ENCODE assay signal across 17 cellular contexts in the genomic region with DNA sequence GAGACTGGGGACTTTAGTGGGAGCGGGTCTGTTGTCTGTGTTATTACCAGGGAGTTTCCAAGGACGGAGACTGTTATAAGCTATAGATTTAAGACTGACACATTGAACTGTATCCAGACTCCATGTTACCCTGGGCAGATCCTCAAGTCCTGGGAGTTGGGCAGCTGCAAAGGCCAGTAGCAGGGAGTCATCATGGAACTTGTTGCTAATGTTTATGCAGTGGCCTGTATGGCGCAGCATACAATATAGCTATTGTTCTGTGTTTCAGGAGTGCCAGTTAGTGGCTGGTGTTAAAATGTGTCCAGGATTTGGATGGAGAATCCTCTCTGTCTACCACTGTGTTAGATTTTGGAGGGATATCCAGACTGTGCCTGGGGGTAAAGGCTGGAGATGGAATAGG. TPM values are rescaled to one million over a fixed set of nuclear protein-coding genes. Genes with fewer than 3 reads are reported as not detected.
DNase-seq lines count a peak whose midpoint lies in the region; FAIRE-seq and TF ChIP-seq lines count a peak whose summit lies in the region.
"Had no signal": no experiment of that assay in that cellular context is flagged by ENCODE, and none has a peak within 500 bp of the region (broad histone marks: within the 10 kb centered on the region; RNA-seq: fewer than 3 reads in every experiment).

No MANE protein-coding gene starts in this region.

- peaks cover 12% of the 10 kb centered on the region for H3K4me1 ChIP-seq in SJCRH30
- H3K4me1 ChIP-seq in H1 (replicated peaks in 1 of 4; ENCODE audit: control insufficient read depth in 3 of 4, insufficient read depth in 4 of 4, low read length in 3 of 4): no peaks in the 10 kb centered on the region

- peak overlapping the region; percentile 41; the same call in 1 of the 2 replicates for H4K8ac ChIP-seq in H1 (ENCODE audit: extremely low read depth, insufficient read depth, low read length)

- H2BK120ac ChIP-seq in H1 (replicated peaks; ENCODE audit: low read depth, low read length): no peak overlapping the region

- H2AFZ ChIP-seq in H1 (ENCODE audit: low read length): no peak overlapping the region

- no peak for TF ChIP-seq CTCF in H1 (IDR thresholded peaks at IDR 0.05; ENCODE audit: control extremely low read depth in 1 of 3, insufficient read depth in 1 of 3, low read depth in 1 of 3, low read length in 3 of 3)

- POLR2A ChIA-PET in H1 (lab: Charles Lee; ENCODE audit: partially characterized antibody): interaction anchor here (0.8 kb wide), 1 partner anchor 17 kb away, joined by 3 read pairs; no protein-coding TSS in a partner anchor

- no peaks in the 10 kb centered on the region for H3K23me2 ChIP-seq in H1 (ENCODE audit: low read depth, low read length)

- H2BK12ac ChIP-seq in H1 (ENCODE audit: low read depth, low read length): no peak overlapping the region

- H3K4ac ChIP-seq in H1 (replicated peaks; ENCODE audit: insufficient read length, low read depth, low read length): no peak overlapping the region

- CTCF ChIA-PET in H1 (lab: Charles Lee; ENCODE audit: partially characterized antibody): interaction anchor here (1.0 to 1.9 kb wide), 2 partner anchors 20 to 117 kb away, joined by 4 to 5 read pairs; no protein-coding TSS in a partner anchor

- H2BK20ac ChIP-seq in H1 (ENCODE audit: low read length): no peak overlapping the region

- H3K4me3 ChIP-seq in SJCRH30 (no peak overlapping the region), H1 (ENCODE audit: extremely low read depth in 1 of 4, insufficient read depth in 2 of 4, low read depth in 3 of 4, low read length in 4 of 4) (no peak overlapping the region)
- H3K4me3 ChIP-seq: GM12878 had no signal

- no peak overlapping the region for H3K56ac ChIP-seq in H1 (replicated peaks; ENCODE audit: insufficient read length, low read depth, low read length)

- DNase-seq in SJCRH30 (peak; percentile 72 to 87), H1 (ENCODE audit: low read depth in 1 of 2, low spot score in 2 of 2) (no peak), midbrain (lab: John Stamatoyannopoulos, UW) (peak; percentile 62), GM03348 (ENCODE audit: low spot score) (no peak), SW 1271 (lab: John Stamatoyannopoulos, UW) (no peak)
- no peak for DNase-seq in stimulated activated CD8-positive, alpha-beta memory T cell treated with anti-CD3 and anti-CD28 coated beads, Interleukin-4, amount 100 ng/mL, for 48 hours
- DNase-seq in activated naive CD4-positive, alpha-beta T cell (lab: John Stamatoyannopoulos, UW): no peak
- DNase-seq: CD4-positive, alpha-beta T cell; DND-41; NCI-H1048; NCI-H1436 treated with DMSO at 0.1 percent for 48 hours; NCI-H2081; NCI-H510A had no signal

- 93% methylated on average over 3 of the region's 3 CpGs; no CpG with 5 or more reads in 1 of the 2 experiments for WGBS in H1 (ENCODE audit: extremely low coverage in 1 of 2, insufficient coverage in 1 of 2, insufficient read length in 1 of 2, insufficient replicate concordance in 2 of 2, low coverage in 1 of 2, low lambda C conversion rate in 2 of 2, missing lambda C conversion rate in 1 of 2), 2 experiments

- H2BK15ac ChIP-seq in H1 (ENCODE audit: low read length): no peak overlapping the region

- H3K9ac ChIP-seq in H1 (replicated peaks in 1 of 4; ENCODE audit: extremely low read depth in 1 of 4, low read depth in 3 of 4, low read length in 3 of 4): no peak overlapping the region
- H3K9ac ChIP-seq: KMS-11 had no signal

- H3K18ac ChIP-seq in H1 (ENCODE audit: extremely low read depth, low read length): no peak overlapping the region

- H3K27me3 ChIP-seq in SJCRH30 (no peaks in the 10 kb centered on the region), H1 (replicated peaks in 1 of 4; ENCODE audit: control insufficient read depth in 3 of 4, extremely low read depth in 1 of 4, insufficient read depth in 3 of 4, low read length in 3 of 4) (no peaks in the 10 kb centered on the region; a peak in 1 of 7 replicates)

- H3K9me3 ChIP-seq in SJCRH30 (replicated peaks) (no peaks in the 10 kb centered on the region), H1 (ENCODE audit: insufficient read depth in 2 of 2, low read depth in 1 of 2, low read length in 1 of 2) (no peaks in the 10 kb centered on the region)

- no peak overlapping the region for H2AK5ac ChIP-seq in H1 (ENCODE audit: low read depth, low read length)

- H3K27ac ChIP-seq in SJCRH30: peak overlapping the region; percentile 69
- no peak overlapping the region for H3K27ac ChIP-seq in H1 (ENCODE audit: low read depth, low read length)
- H3K27ac ChIP-seq: KMS-11 had no signal

- no peak overlapping the region for H3K4me2 ChIP-seq in H1 (ENCODE audit: insufficient read depth in 1 of 2, low read depth in 2 of 2, low read length in 2 of 2)
- H3K4me2 ChIP-seq: KMS-11 had no signal

- no peak for TF ChIP-seq RAD21 in H1 (IDR thresholded peaks at IDR 0.05 in 1 of 2, conservative IDR thresholded peaks at IDR 0.05 in 1 of 2; ENCODE audit: low read depth in 2 of 2, low read length in 2 of 2)

- no peak overlapping the region for H4K91ac ChIP-seq in H1 (replicated peaks; ENCODE audit: insufficient read length, low read length)

- no peaks in the 10 kb centered on the region for H3K79me2 ChIP-seq in H1 (ENCODE audit: control insufficient read depth in 1 of 2, insufficient read depth in 2 of 2, low read length in 2 of 2)

- H3K79me1 ChIP-seq in H1 (ENCODE audit: low read depth, low read length): no peaks in the 10 kb centered on the region

- no peaks in the 10 kb centered on the region for H4K20me1 ChIP-seq in H1 (replicated peaks in 1 of 2; ENCODE audit: control insufficient read depth in 1 of 2, insufficient read depth in 2 of 2, low read length in 2 of 2)

- no peak overlapping the region for H2BK5ac ChIP-seq in H1 (ENCODE audit: low read depth, low read length)

- FAIRE-seq in H1 (lab: Jason Lieb, UNC): no peak
- FAIRE-seq: G401.6, GM12878, HepG2 had no signal

- H3K14ac ChIP-seq in H1 (ENCODE audit: insufficient read length): no peak overlapping the region

- no peak overlapping the region for H3K23ac ChIP-seq in H1 (ENCODE audit: insufficient read length)

- TF ChIP-seq EP300 in H1 (IDR thresholded peaks at IDR 0.05; ENCODE audit: borderline replicate concordance in 1 of 2, low read depth in 2 of 2, low read length in 2 of 2): no peak

- TF ChIP-seq POLR2A in H1 (IDR thresholded peaks at IDR 0.05; ENCODE audit: control extremely low read depth in 1 of 2, low read depth in 2 of 2, low read length in 2 of 2): no peak

- no peak overlapping the region for H4K5ac ChIP-seq in H1 (ENCODE audit: insufficient read length, low read depth, low read length)

- H3K36me3 ChIP-seq in SJCRH30: no peaks in the 10 kb centered on the region
- no peaks in the 10 kb centered on the region for H3K36me3 ChIP-seq in H1 (ENCODE audit: control insufficient read depth in 2 of 4, insufficient read depth in 4 of 4, low read length in 3 of 4)

TF ChIP-seq in H1, 55 proteins besides CTCF, POLR2A, EP300 and RAD21:
- TF ChIP-seq CBX5 (IDR thresholded peaks at IDR 0.05; ENCODE audit: low read depth, low read length) (no peak), NRF1 (IDR thresholded peaks at IDR 0.05; ENCODE audit: low read depth, low read length) (no peak), TAF7 (optimal IDR thresholded peaks at IDR 0.05; ENCODE audit: borderline replicate concordance, low read depth, low read length) (no peak), SAP30 (IDR thresholded peaks at IDR 0.05; ENCODE audit: insufficient read depth, insufficient replicate concordance, low read length) (no peak), BRCA1 (IDR thresholded peaks at IDR 0.05; ENCODE audit: low read depth, low read length) (no peak), GABPA (IDR thresholded peaks at IDR 0.05; ENCODE audit: borderline replicate concordance, insufficient read depth, low read length) (no peak), ASH2L (IDR thresholded peaks at IDR 0.05; ENCODE audit: low read length) (no peak), ZNF274 (IDR thresholded peaks at IDR 0.05; ENCODE audit: borderline replicate concordance, extremely low read depth, low read length) (no peak), BACH1 (IDR thresholded peaks at IDR 0.05; ENCODE audit: low read length) (no peak), SUZ12 (IDR thresholded peaks at IDR 0.05; ENCODE audit: low read length) (no peak), SIN3A (conservative IDR thresholded peaks at IDR 0.05 in 1 of 2, IDR thresholded peaks at IDR 0.05 in 1 of 2; ENCODE audit: low read depth in 1 of 2, low read length in 2 of 2) (no peak), SP4 (IDR thresholded peaks at IDR 0.05; ENCODE audit: low read length) (no peak), SRF (IDR thresholded peaks at IDR 0.05; ENCODE audit: low read depth, low read length) (no peak), EGR1 (IDR thresholded peaks at IDR 0.05; ENCODE audit: borderline replicate concordance, low read depth, low read length) (no peak), RNF2 (IDR thresholded peaks at IDR 0.05; ENCODE audit: borderline replicate concordance, low read depth, low read length, missing control alignments, poor library complexity, severe bottlenecking) (no peak), CHD1 (IDR thresholded peaks at IDR 0.05; ENCODE audit: low read depth, low read length) (no peak), CBX8 (IDR thresholded peaks at IDR 0.05; ENCODE audit: borderline replicate concordance, low read depth, low read length) (no peak)
- TF ChIP-seq, protein P1, sequence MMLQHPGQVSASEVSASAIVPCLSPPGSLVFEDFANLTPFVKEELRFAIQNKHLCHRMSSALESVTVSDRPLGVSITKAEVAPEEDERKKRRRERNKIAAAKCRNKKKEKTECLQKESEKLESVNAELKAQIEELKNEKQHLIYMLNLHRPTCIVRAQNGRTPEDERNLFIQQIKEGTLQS (IDR thresholded peaks at IDR 0.05; ENCODE audit: insufficient read depth, low read depth, low read length): no peak

RNA-seq across cellular contexts. Expression of gene SMOC1, which starts 31.7 kb away (rescaled TPM):
- 12.8 and 15.6 TPM in 2 replicates for total RNA-seq in SJCRH30 (2014; rRNA removed; shearing (Covaris generic))
- 1.6 and 2.4 TPM in 2 replicates for total RNA-seq in H1 (2021; fragmentation: NEBNext Ultra II Directional; extraction: Animal tissue kit (Norgen Biotek cat#: 25700))
- polyA plus RNA-seq in H1 (2011; rRNA removed): 1.6 and 3.2 TPM in 2 replicates
- polyA plus RNA-seq in H1 (2011; cell fraction: cytosol; rRNA removed): 2.5 TPM
- 3.2 TPM for polyA plus RNA-seq in H1 (2011; cell fraction: nucleus; rRNA removed)
- 1.9 to 2.7 TPM (median 2.4 TPM) in 4 replicates for polyA plus RNA-seq in H1 (2012, experiment 1 of 2)
- 1.9 TPM for polyA plus RNA-seq in H1 (2012, experiment 2 of 2)
- 1.7 TPM for polyA plus RNA-seq in H1 (2013, experiment 1 of 2)
- 1.5 TPM for polyA plus RNA-seq in H1 (2013, experiment 2 of 2)
- polyA minus RNA-seq in H1 (2011; rRNA and poly(A)+ RNA removed): 1.7 and 2.0 TPM in 2 replicates
- polyA minus RNA-seq in H1 (2011; cell fraction: cytosol; rRNA and poly(A)+ RNA removed): 9.4 TPM
- 3.9 TPM for polyA minus RNA-seq in H1 (2011; cell fraction: nucleus; rRNA and poly(A)+ RNA removed)
- total RNA-seq: CD4-positive, alpha-beta T cell had no signal

Comparison
In these comparisons a context has a peak if more than half of its experiments do, and no peak if none do; other contexts are left out.
1. DNase-seq: peak in SJCRH30 (2 of 2) and midbrain (single experiment); none in H1 (0 of 2), stimulated activated CD8-positive, alpha-beta memory T cell treated with anti-CD3 and anti-CD28 coated beads, Interleukin-4, amount 100 ng/mL, for 48 hours (single experiment), GM03348 (single experiment), SW 1271 (0 of 2) and activated naive CD4-positive, alpha-beta T cell (0 of 4).